Comparison of ENCODE assay signal across 19 cellular contexts in the genomic region with DNA sequence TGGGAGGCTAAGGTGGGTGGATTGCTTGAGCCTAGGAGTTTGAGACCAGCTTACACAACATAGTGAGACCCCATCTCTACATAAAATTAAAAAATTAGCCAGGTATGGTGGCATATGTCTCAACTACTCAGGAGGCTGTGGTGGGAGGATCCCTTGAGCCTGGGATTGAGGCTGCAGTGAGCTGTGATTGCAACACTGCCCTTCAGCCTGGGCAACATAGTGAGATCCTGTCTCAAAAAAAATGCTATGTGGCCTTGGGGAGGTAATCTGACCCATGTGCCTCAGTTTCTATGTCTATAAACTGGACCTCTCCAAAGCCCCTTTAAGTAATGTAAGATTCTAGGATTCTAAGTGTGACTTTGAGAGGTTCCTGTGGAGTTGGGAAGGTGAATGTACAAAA. TPM values are rescaled to one million over a fixed set of nuclear protein-coding genes. Genes with fewer than 3 reads are reported as not detected.
DNase-seq lines count a peak whose midpoint lies in the region; ATAC-seq, FAIRE-seq and TF ChIP-seq lines count a peak whose summit lies in the region.
"Had no signal": no experiment of that assay in that cellular context is flagged by ENCODE, and none has a peak within 500 bp of the region (broad histone marks: within the 10 kb centered on the region; RNA-seq: fewer than 3 reads in every experiment).

No MANE protein-coding gene starts in this region.

- H3K79me2 ChIP-seq in HepG2 (ENCODE audit: insufficient read depth, low read length) = no peaks in the 10 kb centered on the region
- H3K79me2 ChIP-seq in K562 (ENCODE audit: control insufficient read depth, insufficient read depth, low read length) = no peaks in the 10 kb centered on the region

- no peak for TF ChIP-seq CTCF in HepG2 (CRISPR knock-in tag; IDR thresholded peaks at IDR 0.05)
- no peak for TF ChIP-seq CTCF in right lobe of liver (IDR thresholded peaks at IDR 0.05)
- TF ChIP-seq CTCF in K562 (IDR thresholded peaks at IDR 0.05 in 2 of 3, conservative IDR thresholded peaks at IDR 0.05 in 1 of 3; ENCODE audit: insufficient read depth in 2 of 3, low read depth in 1 of 3, low read length in 3 of 3) = no peak
- TF ChIP-seq CTCF in psoas muscle (IDR thresholded peaks at IDR 0.05) = no peak
- TF ChIP-seq CTCF in suprapubic skin (IDR thresholded peaks at IDR 0.05) = no peak

- CTCF ChIA-PET in HepG2 (lab: Yijun Ruan, JAX; ENCODE audit: low intra/inter-chr PET ratio, low total read pairs) (interaction anchor here (0.7 kb wide), 1 partner anchor 195 kb away, joined by 3 read pairs; no protein-coding TSS in a partner anchor), K562 (lab: Yijun Ruan, JAX; ENCODE audit: low intra/inter-chr PET ratio) (no interaction called here)

- no peak overlapping the region for H3K4me3 ChIP-seq in HepG2 (replicated peaks in 1 of 3; ENCODE audit: insufficient read depth in 1 of 3, low read depth in 2 of 3, low read length in 3 of 3)
- H3K4me3 ChIP-seq in right lobe of liver = no peak overlapping the region
- H3K4me3 ChIP-seq in K562 = no peak overlapping the region
- no peak overlapping the region for H3K4me3 ChIP-seq in psoas muscle
- H3K4me3 ChIP-seq in suprapubic skin = no peak overlapping the region
- H3K4me3 ChIP-seq: A549, GM12878, GM23338 had no signal

- H3K27ac ChIP-seq in HepG2 (ENCODE audit: extremely low read length, insufficient read depth, low read length) (no peak overlapping the region), right lobe of liver (no peak overlapping the region), K562 (ENCODE audit: extremely low read depth, low read depth, low read length) (no peak overlapping the region), psoas muscle (peak overlapping the region; percentile 97), suprapubic skin (no peak overlapping the region)
- H3K27ac ChIP-seq: 22Rv1, A549, KMS-11 had no signal

- no peaks in the 10 kb centered on the region for H3K9me1 ChIP-seq in K562 (ENCODE audit: control insufficient read depth, insufficient read depth, low read length)

- BruUV-seq in HepG2 (replicated peaks; lab: Mats Ljungman, UMichigan) (no TSS peak), K562 (replicated peaks; lab: Mats Ljungman, UMichigan) (no TSS peak)

- FAIRE-seq in HepG2 (lab: Jason Lieb, UNC) (no peak), K562 (lab: Jason Lieb, UNC) (peak; percentile 26)
- FAIRE-seq: A549, GM12878, HTR-8/SVneo had no signal

- H3K9me3 ChIP-seq in HepG2 (ENCODE audit: low read length) (no peaks in the 10 kb centered on the region), right lobe of liver (no peaks in the 10 kb centered on the region), K562 (replicated peaks; ENCODE audit: control insufficient read depth, insufficient read depth, low read depth, low read length) (no peaks in the 10 kb centered on the region), psoas muscle (no peaks in the 10 kb centered on the region), suprapubic skin (no peaks in the 10 kb centered on the region)
- H3K9me3 ChIP-seq: A549 had no signal

- no peak overlapping the region for H3K4me2 ChIP-seq in HepG2 (ENCODE audit: low read depth, low read length)
- no peak overlapping the region for H3K4me2 ChIP-seq in K562 (ENCODE audit: insufficient read depth, low read length)
- H3K4me2 ChIP-seq: A549, GM23338, KMS-11 had no signal

- H3K9ac ChIP-seq in HepG2 (ENCODE audit: insufficient read depth, low read depth, low read length) = no peak overlapping the region
- no peak overlapping the region for H3K9ac ChIP-seq in K562 (ENCODE audit: insufficient read depth in 1 of 2, low read depth in 2 of 2, low read length in 2 of 2)
- H3K9ac ChIP-seq: KMS-11 had no signal

- H3K36me3 ChIP-seq in HepG2 (replicated peaks in 1 of 2; ENCODE audit: control insufficient read depth in 1 of 2, insufficient read depth in 2 of 2, low read length in 2 of 2) = peaks cover 1 to 4% of the 10 kb centered on the region in 2 experiments; a peak in 1 of 5 replicates
- no peaks in the 10 kb centered on the region for H3K36me3 ChIP-seq in right lobe of liver
- H3K36me3 ChIP-seq in K562 (ENCODE audit: control insufficient read depth, insufficient read depth, low read length) = no peaks in the 10 kb centered on the region
- no peaks in the 10 kb centered on the region for H3K36me3 ChIP-seq in psoas muscle (ENCODE audit: insufficient read depth in 1 of 2, low read depth in 1 of 2)
- no peaks in the 10 kb centered on the region for H3K36me3 ChIP-seq in suprapubic skin

- TF ChIP-seq RAD21 in HepG2 (CRISPR knock-in tag; IDR thresholded peaks at IDR 0.05) = no peak
- TF ChIP-seq RAD21 in K562 (CRISPR knock-in tag; conservative IDR thresholded peaks at IDR 0.05 in 1 of 2, IDR thresholded peaks at IDR 0.05 in 1 of 2) = no peak

- H4K20me1 ChIP-seq in HepG2 (ENCODE audit: insufficient read depth, low read length) (no peaks in the 10 kb centered on the region), K562 (replicated peaks; ENCODE audit: control insufficient read depth, insufficient read depth, low read length) (no peaks in the 10 kb centered on the region)

- DNase-seq in HepG2 (ENCODE audit: low spot score) (no peak), right lobe of liver (no peak), K562 (ENCODE audit: extremely low read depth in 1 of 4, low spot score in 3 of 4) (no peak), psoas muscle (no peak), suprapubic skin (ENCODE audit: low spot score in 2 of 2) (no peak)
- DNase-seq: CD8-positive, alpha-beta T cell; DMS 273 treated with DMSO at 0.1 percent for 48 hours; DMS53 had no signal

- TF ChIP-seq EP300 in HepG2 (IDR thresholded peaks at IDR 0.05; ENCODE audit: low read depth in 2 of 2, low read length in 2 of 2) (no peak), HepG2 (CRISPR knock-in tag; IDR thresholded peaks at IDR 0.05; ENCODE audit: borderline replicate concordance) (no peak), K562 (IDR thresholded peaks at IDR 0.05; ENCODE audit: low read length) (no peak), suprapubic skin (IDR thresholded peaks at IDR 0.05) (no peak)

- H2AFZ ChIP-seq in HepG2 (ENCODE audit: low read length) (no peak overlapping the region), K562 (ENCODE audit: low read depth, low read length) (no peak overlapping the region)
- H2AFZ ChIP-seq: GM23338 had no signal

- no peak for ATAC-seq in HepG2
- ATAC-seq in right lobe of liver = no peak
- no peak for ATAC-seq in K562
- no peak for ATAC-seq in psoas muscle
- no peak for ATAC-seq in HG03460 (IDR thresholded peaks at IDR 0.05; ENCODE audit: unreplicated experiment)
- no peak for ATAC-seq in GM18861 (IDR thresholded peaks at IDR 0.05; ENCODE audit: unreplicated experiment)
- ATAC-seq: CD8-positive, alpha-beta T cell had no signal

- POLR2A ChIA-PET in HepG2 (lab: Yijun Ruan, JAX) = no interaction called here
- POLR2A ChIA-PET in K562 (lab: Yijun Ruan, JAX) = no interaction called here

- intact Hi-C loops in HepG2 (cut with micrococcal nuclease; ENCODE audit: unreplicated experiment) (no loop called here), right lobe of liver (cut with DNase I) (loop anchor here in 1 of 2 donors (10.0 kb wide), 1 partner anchor 191 kb away; no protein-coding TSS in a partner anchor), K562 (cut with micrococcal nuclease) (loop anchor here (2.0 to 5.0 kb wide), 2 partner anchors 139 to 195 kb away; a partner anchor contains a TSS), psoas muscle (cut with DNase I) (loop anchor here (2.0 to 10.0 kb wide), 6 partner anchors 39 to 471 kb away; a partner anchor contains a TSS)

- TF ChIP-seq POLR2A in HepG2 (IDR thresholded peaks at IDR 0.05; ENCODE audit: insufficient read depth in 1 of 2, low read depth in 2 of 2, low read length in 2 of 2) = no peak
- TF ChIP-seq POLR2A in right lobe of liver (IDR thresholded peaks at IDR 0.05) = no peak
- TF ChIP-seq POLR2A in K562 (conservative IDR thresholded peaks at IDR 0.05) = no peak
- TF ChIP-seq POLR2A in suprapubic skin (IDR thresholded peaks at IDR 0.05) = no peak

- H3K27me3 ChIP-seq in HepG2 (ENCODE audit: control insufficient read depth in 1 of 2, insufficient read depth in 2 of 2, low read length in 2 of 2) (no peaks in the 10 kb centered on the region), right lobe of liver (no peaks in the 10 kb centered on the region), K562 (ENCODE audit: control insufficient read depth in 2 of 2, insufficient read depth in 2 of 2, low read length in 2 of 2) (no peaks in the 10 kb centered on the region), psoas muscle (ENCODE audit: insufficient read depth in 3 of 3, low read length in 2 of 3) (no peaks in the 10 kb centered on the region), suprapubic skin (no peaks in the 10 kb centered on the region)

- in situ Hi-C loops in HepG2 (cut with HindIII; ENCODE audit: extremely low pct_ligation_motif_present, low pct_unique_long_range_greater_than_20kb) (loop anchor here (25.0 kb wide), 3 partner anchors 1159 to 1409 kb away; a partner anchor contains a TSS), K562 (cut with MboI) (loop anchor here (5.0 to 25.0 kb wide), 2 partner anchors 194 to 1409 kb away; no protein-coding TSS in a partner anchor)

- peaks cover 5% of the 10 kb centered on the region; the same call in 1 of the 2 replicates for H3K4me1 ChIP-seq in HepG2 (ENCODE audit: insufficient read depth, low read length)
- H3K4me1 ChIP-seq in right lobe of liver = no peaks in the 10 kb centered on the region
- H3K4me1 ChIP-seq in K562 (replicated peaks in 1 of 2; ENCODE audit: control insufficient read depth in 2 of 2, insufficient read depth in 2 of 2, low read length in 2 of 2) = no peaks in the 10 kb centered on the region
- peaks cover 69% of the 10 kb centered on the region for H3K4me1 ChIP-seq in psoas muscle
- no peaks in the 10 kb centered on the region for H3K4me1 ChIP-seq in suprapubic skin

RNA-seq across cellular contexts. Expression of a gene that starts 25.2 kb away (rescaled TPM):
- 0.04 TPM in 1 of 2 replicates, not detected in the other for total RNA-seq in HepG2 (2016; rRNA removed; fragmentation: Illumina TruSeq; extraction: Trizol)
- total RNA-seq in HepG2 (2016; cell fraction: cytosol; rRNA removed; fragmentation: Illumina TruSeq; extraction: Trizol; ENCODE audit: low read depth) = not detected in 2 replicates
- total RNA-seq in HepG2 (2016; cell fraction: insoluble cytoplasmic fraction; rRNA removed; fragmentation: Illumina TruSeq; extraction: Trizol) = 0.06 and 0.07 TPM in 2 replicates
- total RNA-seq in HepG2 (2016; cell fraction: membrane; rRNA removed; fragmentation: Illumina TruSeq; extraction: Trizol) = 0.15 TPM in 1 of 2 replicates, not detected in the other
- total RNA-seq in HepG2 (2016; cell fraction: nucleus; rRNA removed; fragmentation: Illumina TruSeq; extraction: Trizol) = 0.12 TPM in 1 of 2 replicates, not detected in the other
- 0.17 and 0.22 TPM in 2 replicates for polyA plus RNA-seq in HepG2 (2011; rRNA removed)
- 0.11 and 0.18 TPM in 2 replicates for polyA plus RNA-seq in HepG2 (2011; cell fraction: cytosol; rRNA removed)
- polyA plus RNA-seq in HepG2 (2011; cell fraction: nucleus; rRNA removed) = 0.05 and 0.09 TPM in 2 replicates
- polyA plus RNA-seq in HepG2 (2012) = 0.15 TPM in 2 replicates
- 0.03 TPM in 1 of 2 replicates, not detected in the other for polyA plus RNA-seq in HepG2 (2016; cell fraction: cytosol; fragmentation: Illumina TruSeq; extraction: Trizol; ENCODE audit: low read depth)
- polyA plus RNA-seq in HepG2 (2016; cell fraction: insoluble cytoplasmic fraction; fragmentation: Illumina TruSeq; extraction: Trizol; ENCODE audit: low read depth) = 0.05 and 0.11 TPM in 2 replicates
- polyA plus RNA-seq in HepG2 (2016; cell fraction: membrane; fragmentation: Illumina TruSeq; extraction: Trizol; ENCODE audit: low read depth) = 0.06 TPM in 1 of 2 replicates, not detected in the other
- polyA plus RNA-seq in HepG2 (2016; cell fraction: nucleus; fragmentation: Illumina TruSeq; extraction: Trizol; ENCODE audit: insufficient read depth, low read depth) = 0.15 TPM in 1 of 2 replicates, not detected in the other
- 0.18 TPM in 1 of 2 replicates, not detected in the other for polyA minus RNA-seq in HepG2 (2011; rRNA and poly(A)+ RNA removed; ENCODE audit: low replicate concordance)
- not detected in 2 replicates for polyA minus RNA-seq in HepG2 (2011; cell fraction: cytosol; rRNA and poly(A)+ RNA removed)
- polyA minus RNA-seq in HepG2 (2011; cell fraction: nucleus; rRNA and poly(A)+ RNA removed) = 0.25 and 0.26 TPM in 2 replicates
- total RNA-seq in right lobe of liver = under 1 TPM; 0.18 to 0.53 (median 0.39) TPM
- 0.39 and 0.81 TPM in 2 replicates for total RNA-seq in K562 (2011; cell fraction: chromatin; rRNA removed; ENCODE audit: low replicate concordance)
- 0.53 and 0.67 TPM in 2 replicates for total RNA-seq in K562 (2011; cell fraction: nucleolus; rRNA removed)
- 0.81 and 0.99 TPM in 2 replicates for total RNA-seq in K562 (2011; cell fraction: nucleoplasm; rRNA removed)
- 0.45 TPM in 2 replicates for total RNA-seq in K562 (2014; rRNA removed)
- total RNA-seq in K562 (2014; rRNA removed; fragmentation: Illumina TruSeq; extraction: Trizol) = 0.36 and 0.38 TPM in 2 replicates
- 0.68 and 0.87 TPM in 2 replicates for total RNA-seq in K562 (2015; rRNA removed; fragmentation: Illumina TruSeq; extraction: Trizol)
- total RNA-seq in K562 (2021) = 0.45 and 0.84 TPM in 2 replicates
- polyA plus RNA-seq in K562 (2011; rRNA removed) = 0.33 and 0.38 TPM in 2 replicates
- polyA plus RNA-seq in K562 (2011; cell fraction: cytosol; rRNA removed) = 0.22 and 0.46 TPM in 2 replicates
- polyA plus RNA-seq in K562 (2011; cell fraction: nucleus; rRNA removed) = 0.15 and 0.21 TPM in 2 replicates
- 0.43 and 1.2 TPM in 2 replicates for polyA plus RNA-seq in K562 (2012)
- polyA plus RNA-seq in K562 (2014; fragmentation: Illumina TruSeq; extraction: Trizol) = 0.53 and 0.56 TPM in 2 replicates
- under 1 TPM; 0.18 to 0.20 TPM for polyA plus RNA-seq in K562 (2014; fragmentation: Nextera tagmentation; extraction: Ambion mirVana)
- 0.73 and 0.77 TPM in 2 replicates for polyA plus RNA-seq in K562 (2014; rRNA removed)
- polyA minus RNA-seq in K562 (2011; rRNA and poly(A)+ RNA removed) = 0.53 and 0.60 TPM in 2 replicates
- not detected in 2 replicates for polyA minus RNA-seq in K562 (2011; cell fraction: cytosol; rRNA and poly(A)+ RNA removed)
- 0.40 and 0.56 TPM in 2 replicates for polyA minus RNA-seq in K562 (2011; cell fraction: nucleus; rRNA and poly(A)+ RNA removed)
- total RNA-seq in psoas muscle = under 1 TPM; 0.09 to 0.71 (median 0.19) TPM
- under 1 TPM; 0.09 to 0.14 (median 0.10) TPM for polyA plus RNA-seq in psoas muscle
- under 1 TPM; 0.16 to 0.55 (median 0.28) TPM for total RNA-seq in suprapubic skin
- total RNA-seq: Calu3, G401 had no signal
- polyA plus RNA-seq: A549, BJ had no signal

RNA-seq across cellular contexts. Expression of a gene that starts 37.8 kb away (rescaled TPM):
- total RNA-seq in HepG2 (2016; rRNA removed; fragmentation: Illumina TruSeq; extraction: Trizol) = 51.8 and 96.5 TPM in 2 replicates
- 56.8 and 64.5 TPM in 2 replicates for total RNA-seq in HepG2 (2016; cell fraction: cytosol; rRNA removed; fragmentation: Illumina TruSeq; extraction: Trizol; ENCODE audit: low read depth)
- total RNA-seq in HepG2 (2016; cell fraction: insoluble cytoplasmic fraction; rRNA removed; fragmentation: Illumina TruSeq; extraction: Trizol) = 58.9 and 93.7 TPM in 2 replicates
- total RNA-seq in HepG2 (2016; cell fraction: membrane; rRNA removed; fragmentation: Illumina TruSeq; extraction: Trizol) = 81.0 and 87.0 TPM in 2 replicates
- 79.2 and 88.6 TPM in 2 replicates for total RNA-seq in HepG2 (2016; cell fraction: nucleus; rRNA removed; fragmentation: Illumina TruSeq; extraction: Trizol)
- 121 and 152 TPM in 2 replicates for polyA plus RNA-seq in HepG2 (2011; rRNA removed)
- polyA plus RNA-seq in HepG2 (2011; cell fraction: cytosol; rRNA removed) = 166 and 196 TPM in 2 replicates
- 47.9 and 52.9 TPM in 2 replicates for polyA plus RNA-seq in HepG2 (2011; cell fraction: nucleus; rRNA removed)
- 98.5 and 107 TPM in 2 replicates for polyA plus RNA-seq in HepG2 (2012)
- polyA plus RNA-seq in HepG2 (2016; cell fraction: cytosol; fragmentation: Illumina TruSeq; extraction: Trizol; ENCODE audit: low read depth) = 96.1 and 104 TPM in 2 replicates
- 80.1 and 82.4 TPM in 2 replicates for polyA plus RNA-seq in HepG2 (2016; cell fraction: insoluble cytoplasmic fraction; fragmentation: Illumina TruSeq; extraction: Trizol; ENCODE audit: low read depth)
- 123 and 124 TPM in 2 replicates for polyA plus RNA-seq in HepG2 (2016; cell fraction: membrane; fragmentation: Illumina TruSeq; extraction: Trizol; ENCODE audit: low read depth)
- polyA plus RNA-seq in HepG2 (2016; cell fraction: nucleus; fragmentation: Illumina TruSeq; extraction: Trizol; ENCODE audit: insufficient read depth, low read depth) = 147 and 178 TPM in 2 replicates
- 34.0 and 51.1 TPM in 2 replicates for polyA minus RNA-seq in HepG2 (2011; rRNA and poly(A)+ RNA removed; ENCODE audit: low replicate concordance)
- polyA minus RNA-seq in HepG2 (2011; cell fraction: cytosol; rRNA and poly(A)+ RNA removed) = 39.1 and 48.0 TPM in 2 replicates
- 22.3 and 23.9 TPM in 2 replicates for polyA minus RNA-seq in HepG2 (2011; cell fraction: nucleus; rRNA and poly(A)+ RNA removed)
- 10 to 100 TPM; 45.1 to 95.2 (median 55.4) TPM for total RNA-seq in right lobe of liver
- total RNA-seq in K562 (2011; cell fraction: chromatin; rRNA removed; ENCODE audit: low replicate concordance) = 23.7 and 30.4 TPM in 2 replicates
- total RNA-seq in K562 (2011; cell fraction: nucleolus; rRNA removed) = 53.6 and 62.2 TPM in 2 replicates
- 51.8 and 60.8 TPM in 2 replicates for total RNA-seq in K562 (2011; cell fraction: nucleoplasm; rRNA removed)
- 55.2 and 60.9 TPM in 2 replicates for total RNA-seq in K562 (2014; rRNA removed)
- 44.0 and 44.6 TPM in 2 replicates for total RNA-seq in K562 (2014; rRNA removed; fragmentation: Illumina TruSeq; extraction: Trizol)
- 33.2 and 34.9 TPM in 2 replicates for total RNA-seq in K562 (2015; rRNA removed; fragmentation: Illumina TruSeq; extraction: Trizol)
- 40.8 and 49.0 TPM in 2 replicates for total RNA-seq in K562 (2021)
- polyA plus RNA-seq in K562 (2011; rRNA removed) = 58.2 and 68.3 TPM in 2 replicates
- polyA plus RNA-seq in K562 (2011; cell fraction: cytosol; rRNA removed) = 87.2 and 91.5 TPM in 2 replicates
- polyA plus RNA-seq in K562 (2011; cell fraction: nucleus; rRNA removed) = 17.9 and 20.3 TPM in 2 replicates
- 38.9 and 43.2 TPM in 2 replicates for polyA plus RNA-seq in K562 (2012)
- 33.4 and 43.0 TPM in 2 replicates for polyA plus RNA-seq in K562 (2014; fragmentation: Illumina TruSeq; extraction: Trizol)
- 1 to 10 TPM; 5.2 to 8.5 TPM for polyA plus RNA-seq in K562 (2014; fragmentation: Nextera tagmentation; extraction: Ambion mirVana)
- polyA plus RNA-seq in K562 (2014; rRNA removed) = 64.7 and 71.4 TPM in 2 replicates
- polyA minus RNA-seq in K562 (2011; rRNA and poly(A)+ RNA removed) = 32.2 and 35.2 TPM in 2 replicates
- polyA minus RNA-seq in K562 (2011; cell fraction: cytosol; rRNA and poly(A)+ RNA removed) = 11.4 and 20.4 TPM in 2 replicates
- 4.6 and 10.8 TPM in 2 replicates for polyA minus RNA-seq in K562 (2011; cell fraction: nucleus; rRNA and poly(A)+ RNA removed)
- 10 to 100 TPM in 1 of 4 donors, 1 to 10 TPM in 3; 6.2 to 10.6 (median 8.4) TPM for total RNA-seq in psoas muscle
- polyA plus RNA-seq in psoas muscle = 1 to 10 TPM; 4.8 to 8.8 (median 7.0) TPM
- 100 to 1,000 TPM in 2 of 4 donors, 10 to 100 TPM in 2; 38.2 to 130 (median 87.0) TPM for total RNA-seq in suprapubic skin
